ENCODE assay signal across 9 cellular contexts in genomic region chr4:154741877-154742851, GRCh38. TPM values are rescaled to one million over a fixed set of nuclear protein-coding genes. Genes with fewer than 3 reads are reported as not detected.
DNase-seq lines count a peak whose midpoint lies in the region; ATAC-seq and TF ChIP-seq lines count a peak whose summit lies in the region.
"Had no signal": no experiment of that assay in that cellular context is flagged by ENCODE, and none has a peak within 500 bp of the region (broad histone marks: within the 10 kb centered on the region; RNA-seq: fewer than 3 reads in every experiment).

No MANE protein-coding gene starts in this region.

- ATAC-seq in right cardiac atrium (no peak), left ventricle myocardium superior (no peak), aorta (ENCODE audit: low FRiP score) (peak; percentile 28), HG03025 (IDR thresholded peaks at IDR 0.05; ENCODE audit: low FRiP score, unreplicated experiment) (no peak), GM18502 (IDR thresholded peaks at IDR 0.05; ENCODE audit: poor library complexity, unreplicated experiment) (no peak)

- H3K9me3 ChIP-seq in right cardiac atrium (ENCODE audit: control insufficient read depth, low read length) (no peaks in the 10 kb centered on the region), aorta (ENCODE audit: control insufficient read depth, low read length) (no peaks in the 10 kb centered on the region)

- H3K27ac ChIP-seq in right cardiac atrium (ENCODE audit: low read length) (no peak overlapping the region), aorta (ENCODE audit: low read depth in 1 of 2, low read length in 2 of 2) (no peak overlapping the region)

- peaks cover 28% of the 10 kb centered on the region for H3K4me1 Mint-ChIP-seq in nephron

- H3K4me3 Mint-ChIP-seq in nephron: peak overlapping the region; percentile 51 to 71 (median 71)

- no peaks in the 10 kb centered on the region for H3K36me3 Mint-ChIP-seq in nephron (ENCODE audit: low read depth)

- H3K4me1 ChIP-seq in right cardiac atrium (ENCODE audit: control insufficient read depth, insufficient read depth, low read length): no peaks in the 10 kb centered on the region
- no peaks in the 10 kb centered on the region for H3K4me1 ChIP-seq in aorta (ENCODE audit: control insufficient read depth in 1 of 2, insufficient read depth in 2 of 2, low read length in 2 of 2)

- H3K27ac Mint-ChIP-seq in nephron: no peak overlapping the region

- intact Hi-C loops in right cardiac atrium (cut with DNase I): no loop called here
- intact Hi-C loops in left ventricle myocardium superior (cut with micrococcal nuclease): no loop called here
- intact Hi-C loops in aorta (cut with DNase I): no loop called here

- H3K27me3 ChIP-seq in right cardiac atrium (ENCODE audit: control insufficient read depth, insufficient read depth) (peaks cover 2% of the 10 kb centered on the region), aorta (ENCODE audit: control insufficient read depth in 1 of 2, insufficient read depth in 2 of 2, low read length in 1 of 2) (no peaks in the 10 kb centered on the region)

- TF ChIP-seq CTCF in epithelial cell of esophagus (IDR thresholded peaks at IDR 0.05; ENCODE audit: insufficient read depth, low read depth, low read length, missing control alignments): no peak
- no peak for TF ChIP-seq CTCF in nephron (IDR thresholded peaks at IDR 0.05; ENCODE audit: unreplicated experiment in 3 of 3)

- H3K4me3 ChIP-seq in right cardiac atrium (ENCODE audit: low read length) (peak overlapping the region; percentile 44), epithelial cell of esophagus (ENCODE audit: low read length) (peak overlapping the region; percentile 9), aorta (ENCODE audit: low read length in 2 of 2) (peak overlapping the region; percentile 6 to 61)

- H3K27me3 Mint-ChIP-seq in nephron (ENCODE audit: low read depth): peaks cover 87% of the 10 kb centered on the region

- no peaks in the 10 kb centered on the region for H3K36me3 ChIP-seq in aorta (ENCODE audit: control insufficient read depth in 1 of 2, insufficient read depth in 2 of 2, low read length in 1 of 2)

- DNase-seq in right cardiac atrium (peak in 2 of 3 donors; percentile 32 to 60), left ventricle myocardium superior (no peak), epithelial cell of esophagus (ENCODE audit: low read depth) (no peak), aorta (no peak), NCI-H1694 (lab: John Stamatoyannopoulos, UW) (no peak)

- 13% methylated on average over 50 of the region's 50 CpGs for WGBS in right cardiac atrium
- 1 to 2% methylated on average over 50 of the region's 50 CpGs for WGBS in aorta, 2 donors

- no peaks in the 10 kb centered on the region for H3K9me3 Mint-ChIP-seq in nephron

RNA-seq across cellular contexts. Expression of gene LRAT, which starts 1.6 kb away (rescaled TPM):
- total RNA-seq in right cardiac atrium (under 1 TPM in 1 of 4 donors, not detected in 3; 0.06 TPM), left ventricle myocardium superior (0.27 TPM), aorta (under 1 TPM in 1 of 2 donors, not detected in 1; 0.27 TPM)
- polyA plus RNA-seq in right cardiac atrium (0.02 TPM), aorta (under 1 TPM in 1 of 2 donors, not detected in 1; 0.50 TPM)

RNA-seq across cellular contexts. Expression of gene RBM46, which starts 38.9 kb away (rescaled TPM):
- total RNA-seq in right cardiac atrium (not detected), left ventricle myocardium superior (not detected), aorta (not detected)
- polyA plus RNA-seq in right cardiac atrium (not detected), aorta (not detected)
- polyA plus RNA-seq: esophagus had no signal

Comparison
In these comparisons a context has a peak if more than half of its experiments do, and no peak if none do; other contexts are left out.
1. DNase-seq: peak in right cardiac atrium (2 of 3); none in left ventricle myocardium superior (single experiment), epithelial cell of esophagus (single experiment), aorta (0 of 2) and NCI-H1694 (single experiment).
2. Peak in every context shown above with its lines, with median percentiles within 50 percentile points of each other: H3K4me3 ChIP-seq.